Comparison of ENCODE assay signal across 1 cellular context in genomic region chr5:141691286-141691866, GRCh38.
TF ChIP-seq lines count a peak whose summit lies in the region.

No MANE protein-coding gene starts in this region.

TF ChIP-seq in K562, 482 proteins besides CTCF, POLR2A, EP300 and RAD21 (continued from another document and continues in another):
- TF ChIP-seq, protein P1, sequence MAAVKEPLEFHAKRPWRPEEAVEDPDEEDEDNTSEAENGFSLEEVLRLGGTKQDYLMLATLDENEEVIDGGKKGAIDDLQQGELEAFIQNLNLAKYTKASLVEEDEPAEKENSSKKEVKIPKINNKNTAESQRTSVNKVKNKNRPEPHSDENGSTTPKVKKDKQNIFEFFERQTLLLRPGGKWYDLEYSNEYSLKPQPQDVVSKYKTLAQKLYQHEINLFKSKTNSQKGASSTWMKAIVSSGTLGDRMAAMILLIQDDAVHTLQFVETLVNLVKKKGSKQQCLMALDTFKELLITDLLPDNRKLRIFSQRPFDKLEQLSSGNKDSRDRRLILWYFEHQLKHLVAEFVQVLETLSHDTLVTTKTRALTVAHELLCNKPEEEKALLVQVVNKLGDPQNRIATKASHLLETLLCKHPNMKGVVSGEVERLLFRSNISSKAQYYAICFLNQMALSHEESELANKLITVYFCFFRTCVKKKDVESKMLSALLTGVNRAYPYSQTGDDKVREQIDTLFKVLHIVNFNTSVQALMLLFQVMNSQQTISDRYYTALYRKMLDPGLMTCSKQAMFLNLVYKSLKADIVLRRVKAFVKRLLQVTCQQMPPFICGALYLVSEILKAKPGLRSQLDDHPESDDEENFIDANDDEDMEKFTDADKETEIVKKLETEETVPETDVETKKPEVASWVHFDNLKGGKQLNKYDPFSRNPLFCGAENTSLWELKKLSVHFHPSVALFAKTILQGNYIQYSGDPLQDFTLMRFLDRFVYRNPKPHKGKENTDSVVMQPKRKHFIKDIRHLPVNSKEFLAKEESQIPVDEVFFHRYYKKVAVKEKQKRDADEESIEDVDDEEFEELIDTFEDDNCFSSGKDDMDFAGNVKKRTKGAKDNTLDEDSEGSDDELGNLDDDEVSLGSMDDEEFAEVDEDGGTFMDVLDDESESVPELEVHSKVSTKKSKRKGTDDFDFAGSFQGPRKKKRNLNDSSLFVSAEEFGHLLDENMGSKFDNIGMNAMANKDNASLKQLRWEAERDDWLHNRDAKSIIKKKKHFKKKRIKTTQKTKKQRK (IDR thresholded peaks at IDR 0.05; ENCODE audit: borderline replicate concordance, low read depth, low read length), result no peak
- TF ChIP-seq RB1 (IDR thresholded peaks at IDR 0.05; ENCODE audit: low read depth) (no peak), SIN3A (IDR thresholded peaks at IDR 0.05; ENCODE audit: borderline replicate concordance in 2 of 2, control insufficient read depth in 1 of 2, low read depth in 2 of 2, low read length in 2 of 2) (no peak), EGR1 (conservative IDR thresholded peaks at IDR 0.05) (no peak), THAP12 (CRISPR knock-in tag; IDR thresholded peaks at IDR 0.05) (no peak), DDX20 (tag; IDR thresholded peaks at IDR 0.05; ENCODE audit: low read depth) (no peak), SREBF1 (IDR thresholded peaks at IDR 0.05; ENCODE audit: borderline replicate concordance, low read depth, low read length) (no peak), ZNF778 (CRISPR knock-in tag; IDR thresholded peaks at IDR 0.05) (no peak), FOXM1 (IDR thresholded peaks at IDR 0.05; ENCODE audit: low read depth) (peak; percentile 69), FOXM1 (CRISPR knock-in tag; IDR thresholded peaks at IDR 0.05; ENCODE audit: low read depth) (no peak), ARID2 (IDR thresholded peaks at IDR 0.05) (no peak), SMC3 (conservative IDR thresholded peaks at IDR 0.05; ENCODE audit: insufficient read depth, low read depth, low read length) (no peak), GTF2A2 (tag; IDR thresholded peaks at IDR 0.05) (no peak), MTA3 (IDR thresholded peaks at IDR 0.05; ENCODE audit: borderline replicate concordance) (0 out of 2 replicates have a peak, but pooled peaks have one; percentile 28), TCF15 (CRISPR knock-in tag; IDR thresholded peaks at IDR 0.05) (no peak), POLR2AphosphoS5 (IDR thresholded peaks at IDR 0.05; ENCODE audit: control insufficient read depth, insufficient read depth, low read depth, low read length) (peak; percentile 84), C11orf30 (IDR thresholded peaks at IDR 0.05; ENCODE audit: low read depth) (peak; percentile 66; the same call in 1 of the 2 replicates), ZNF696 (CRISPR knock-in tag; conservative IDR thresholded peaks at IDR 0.05) (no peak), MAFK (IDR thresholded peaks at IDR 0.05; ENCODE audit: low read length) (peak; percentile 65; the same call in 1 of the 2 replicates), SIX5 (IDR thresholded peaks at IDR 0.05; ENCODE audit: borderline replicate concordance in 1 of 2, insufficient read depth in 1 of 2, low read depth in 1 of 2, low read length in 2 of 2) (no peak), ZNF253 (CRISPR knock-in tag; conservative IDR thresholded peaks at IDR 0.05) (no peak), ZNF146 (CRISPR knock-in tag; IDR thresholded peaks at IDR 0.05; ENCODE audit: unreplicated experiment) (no peak), MTA2 (IDR thresholded peaks at IDR 0.05; ENCODE audit: low read depth) (peak; percentile 84), HMBOX1 (IDR thresholded peaks at IDR 0.05) (0 out of 2 replicates have a peak, but pooled peaks have one; percentile 54), HDAC8 (tag; IDR thresholded peaks at IDR 0.05) (no peak), LEF1 (IDR thresholded peaks at IDR 0.05) (peak; percentile 97), PHF20 (IDR thresholded peaks at IDR 0.05; ENCODE audit: partially characterized antibody) (no peak), ZNF347 (CRISPR knock-in tag; IDR thresholded peaks at IDR 0.05; ENCODE audit: low read depth) (no peak), ZNF561 (CRISPR knock-in tag; conservative IDR thresholded peaks at IDR 0.05) (no peak), ZNF174 (CRISPR knock-in tag; IDR thresholded peaks at IDR 0.05) (no peak), DEAF1 (CRISPR knock-in tag; IDR thresholded peaks at IDR 0.05) (no peak), HMG20A (CRISPR knock-in tag; conservative IDR thresholded peaks at IDR 0.05) (no peak), NUFIP1 (IDR thresholded peaks at IDR 0.05; ENCODE audit: partially characterized antibody) (no peak), ZNF175 (CRISPR knock-in tag; IDR thresholded peaks at IDR 0.05; ENCODE audit: low read depth) (peak; percentile 78), KDM4B (IDR thresholded peaks at IDR 0.05; ENCODE audit: borderline replicate concordance in 2 of 2, low read depth in 1 of 2) (no peak), CBFA2T3 (IDR thresholded peaks at IDR 0.05) (peak; percentile 96), ZFX (CRISPR knock-in tag; IDR thresholded peaks at IDR 0.05) (peak; percentile 89), ESRRA (IDR thresholded peaks at IDR 0.05; ENCODE audit: borderline replicate concordance, low read depth) (no peak), FIP1L1 (IDR thresholded peaks at IDR 0.05; ENCODE audit: low read depth, low read length, poor library complexity, severe bottlenecking) (no peak), ARID3B (CRISPR knock-in tag; IDR thresholded peaks at IDR 0.05; ENCODE audit: borderline replicate concordance) (no peak), ZSCAN29 (IDR thresholded peaks at IDR 0.05) (no peak), PKNOX1 (IDR thresholded peaks at IDR 0.05) (peak; percentile 32; the same call in 1 of the 2 replicates), NCOA1 (IDR thresholded peaks at IDR 0.05; ENCODE audit: low read depth) (peak; percentile 85), SRSF7 (optimal IDR thresholded peaks at IDR 0.05; ENCODE audit: low read depth, low read length) (no peak), TCFL5 (CRISPR knock-in tag; conservative IDR thresholded peaks at IDR 0.05) (no peak)
- TF ChIP-seq, protein P2, sequence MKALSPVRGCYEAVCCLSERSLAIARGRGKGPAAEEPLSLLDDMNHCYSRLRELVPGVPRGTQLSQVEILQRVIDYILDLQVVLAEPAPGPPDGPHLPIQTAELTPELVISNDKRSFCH (CRISPR knock-in tag; IDR thresholded peaks at IDR 0.05), result no peak
- TF ChIP-seq, protein P2 (tag; IDR thresholded peaks at IDR 0.05), result peak; percentile 79; the same call in 1 of the 2 replicates
- TF ChIP-seq, protein P3, sequence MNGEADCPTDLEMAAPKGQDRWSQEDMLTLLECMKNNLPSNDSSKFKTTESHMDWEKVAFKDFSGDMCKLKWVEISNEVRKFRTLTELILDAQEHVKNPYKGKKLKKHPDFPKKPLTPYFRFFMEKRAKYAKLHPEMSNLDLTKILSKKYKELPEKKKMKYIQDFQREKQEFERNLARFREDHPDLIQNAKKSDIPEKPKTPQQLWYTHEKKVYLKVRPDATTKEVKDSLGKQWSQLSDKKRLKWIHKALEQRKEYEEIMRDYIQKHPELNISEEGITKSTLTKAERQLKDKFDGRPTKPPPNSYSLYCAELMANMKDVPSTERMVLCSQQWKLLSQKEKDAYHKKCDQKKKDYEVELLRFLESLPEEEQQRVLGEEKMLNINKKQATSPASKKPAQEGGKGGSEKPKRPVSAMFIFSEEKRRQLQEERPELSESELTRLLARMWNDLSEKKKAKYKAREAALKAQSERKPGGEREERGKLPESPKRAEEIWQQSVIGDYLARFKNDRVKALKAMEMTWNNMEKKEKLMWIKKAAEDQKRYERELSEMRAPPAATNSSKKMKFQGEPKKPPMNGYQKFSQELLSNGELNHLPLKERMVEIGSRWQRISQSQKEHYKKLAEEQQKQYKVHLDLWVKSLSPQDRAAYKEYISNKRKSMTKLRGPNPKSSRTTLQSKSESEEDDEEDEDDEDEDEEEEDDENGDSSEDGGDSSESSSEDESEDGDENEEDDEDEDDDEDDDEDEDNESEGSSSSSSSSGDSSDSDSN (IDR thresholded peaks at IDR 0.05; ENCODE audit: borderline replicate concordance in 1 of 2, low read depth in 2 of 2, low read length in 2 of 2), result no peak
- TF ChIP-seq, protein P4, sequence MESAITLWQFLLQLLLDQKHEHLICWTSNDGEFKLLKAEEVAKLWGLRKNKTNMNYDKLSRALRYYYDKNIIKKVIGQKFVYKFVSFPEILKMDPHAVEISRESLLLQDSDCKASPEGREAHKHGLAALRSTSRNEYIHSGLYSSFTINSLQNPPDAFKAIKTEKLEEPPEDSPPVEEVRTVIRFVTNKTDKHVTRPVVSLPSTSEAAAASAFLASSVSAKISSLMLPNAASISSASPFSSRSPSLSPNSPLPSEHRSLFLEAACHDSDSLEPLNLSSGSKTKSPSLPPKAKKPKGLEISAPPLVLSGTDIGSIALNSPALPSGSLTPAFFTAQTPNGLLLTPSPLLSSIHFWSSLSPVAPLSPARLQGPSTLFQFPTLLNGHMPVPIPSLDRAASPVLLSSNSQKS (CRISPR knock-in tag; IDR thresholded peaks at IDR 0.05), result no peak
